9 cellular contexts compared by ENCODE assay signal in genomic region chr1:7669559-7670208, GRCh38.
A peak's percentile ranks its signal among the peaks of the same experiment; 100 is the strongest.
DNase-seq lines count a peak whose midpoint lies in the region; ATAC-seq lines count a peak whose summit lies in the region.
"Had no signal": no experiment of that assay in that cellular context is flagged by ENCODE, and none has a peak within 500 bp of the region (broad histone marks: within the 10 kb centered on the region; RNA-seq: fewer than 3 reads in every experiment).

No MANE protein-coding gene starts in this region.

- POLR2A ChIA-PET in activated CD4-positive, alpha-beta memory T cell treated with anti-CD3 and anti-CD28 coated beads for 36 hours (lab: Charles Lee) = no interaction called here

- H3K4me3 ChIP-seq in effector memory CD4-positive, alpha-beta T cell (ENCODE audit: insufficient read depth, low read depth, low read length, poor library complexity, severe bottlenecking) = peak overlapping the region; percentile 10
- H3K4me3 ChIP-seq: skin epidermis had no signal

- no peaks in the 10 kb centered on the region for H3K9me3 Mint-ChIP-seq in activated CD4-positive, alpha-beta memory T cell treated with anti-CD3 and anti-CD28 coated beads for 36 hours
- no peaks in the 10 kb centered on the region for H3K9me3 Mint-ChIP-seq in memory B cell

- H3K36me3 ChIP-seq in effector memory CD4-positive, alpha-beta T cell (ENCODE audit: control insufficient read depth, insufficient read depth, low read length) = no peaks in the 10 kb centered on the region

- H3K9me3 ChIP-seq in effector memory CD4-positive, alpha-beta T cell (ENCODE audit: control insufficient read depth, low read length) = no peaks in the 10 kb centered on the region

- H3K27me3 ChIP-seq in effector memory CD4-positive, alpha-beta T cell (replicated peaks; ENCODE audit: control insufficient read depth, insufficient read depth, low read length, poor library complexity, severe bottlenecking) = no peaks in the 10 kb centered on the region

- peaks cover 6% of the 10 kb centered on the region for H3K4me1 ChIP-seq in effector memory CD4-positive, alpha-beta T cell (ENCODE audit: control insufficient read depth, insufficient read depth, low read length, poor library complexity, severe bottlenecking)

- ATAC-seq in memory B cell (ENCODE audit: low read depth) (peak; percentile 72), HG03095 (IDR thresholded peaks at IDR 0.05; ENCODE audit: unreplicated experiment) (no peak)

- H3K4me3 Mint-ChIP-seq in activated CD4-positive, alpha-beta memory T cell treated with anti-CD3 and anti-CD28 coated beads for 36 hours = no peak overlapping the region
- H3K4me3 Mint-ChIP-seq in memory B cell = no peak overlapping the region

- intact Hi-C loops in activated CD4-positive, alpha-beta memory T cell treated with anti-CD3 and anti-CD28 coated beads for 36 hours (cut with micrococcal nuclease) = no loop called here

- no peaks in the 10 kb centered on the region for H3K36me3 Mint-ChIP-seq in activated CD4-positive, alpha-beta memory T cell treated with anti-CD3 and anti-CD28 coated beads for 36 hours
- no peaks in the 10 kb centered on the region for H3K36me3 Mint-ChIP-seq in memory B cell

- H3K4me1 Mint-ChIP-seq in activated CD4-positive, alpha-beta memory T cell treated with anti-CD3 and anti-CD28 coated beads for 36 hours (ENCODE audit: low read depth) = no peaks in the 10 kb centered on the region
- H3K4me1 Mint-ChIP-seq in memory B cell = peaks cover 16% of the 10 kb centered on the region

- CTCF ChIA-PET in activated CD4-positive, alpha-beta memory T cell treated with anti-CD3 and anti-CD28 coated beads for 36 hours (lab: Charles Lee) = interaction anchor here (0.6 to 11.9 kb wide), 31 partner anchors 8 to 346 kb away, joined by 3 to 506 read pairs (median 4); no protein-coding TSS in a partner anchor

- DNase-seq in NOMO-1 (lab: John Stamatoyannopoulos, UW; ENCODE audit: unreplicated experiment in 2 of 2) (peak; percentile 6 to 15), NOMO-1 treated with dmso at 0.1 percent for 144 hours (lab: John Stamatoyannopoulos, UW; ENCODE audit: unreplicated experiment) (no peak), NCI-H2196 (lab: John Stamatoyannopoulos, UW; ENCODE audit: unreplicated experiment) (peak; percentile 79), memory B cell (ENCODE audit: low spot score in 2 of 2) (peak; percentile 42 to 60)
- peak; percentile 66 for DNase-seq in activated CD4-positive, alpha-beta memory T cell treated with anti-CD3 and anti-CD28 coated beads for 36 hours
- DNase-seq in effector memory CD4-positive, alpha-beta T cell = peak; percentile 30 to 41 (median 37)
- peak; percentile 27 to 33 for DNase-seq in stimulated activated CD8-positive, alpha-beta memory T cell treated with anti-CD3 and anti-CD28 coated beads, Interleukin-2, amount 100 ng/mL, for 48 hours (ENCODE audit: low read depth in 2 of 2)

- H3K27me3 Mint-ChIP-seq in activated CD4-positive, alpha-beta memory T cell treated with anti-CD3 and anti-CD28 coated beads for 36 hours = peaks cover 5% of the 10 kb centered on the region
- peaks cover 4% of the 10 kb centered on the region for H3K27me3 Mint-ChIP-seq in memory B cell

- no peak overlapping the region for H3K27ac Mint-ChIP-seq in activated CD4-positive, alpha-beta memory T cell treated with anti-CD3 and anti-CD28 coated beads for 36 hours
- no peak overlapping the region for H3K27ac Mint-ChIP-seq in memory B cell

- no peak overlapping the region for H3K27ac ChIP-seq in effector memory CD4-positive, alpha-beta T cell (ENCODE audit: insufficient read depth, low read length, poor library complexity, severe bottlenecking)
